ENCODE assay signal across 1 cellular context in the genomic region with DNA sequence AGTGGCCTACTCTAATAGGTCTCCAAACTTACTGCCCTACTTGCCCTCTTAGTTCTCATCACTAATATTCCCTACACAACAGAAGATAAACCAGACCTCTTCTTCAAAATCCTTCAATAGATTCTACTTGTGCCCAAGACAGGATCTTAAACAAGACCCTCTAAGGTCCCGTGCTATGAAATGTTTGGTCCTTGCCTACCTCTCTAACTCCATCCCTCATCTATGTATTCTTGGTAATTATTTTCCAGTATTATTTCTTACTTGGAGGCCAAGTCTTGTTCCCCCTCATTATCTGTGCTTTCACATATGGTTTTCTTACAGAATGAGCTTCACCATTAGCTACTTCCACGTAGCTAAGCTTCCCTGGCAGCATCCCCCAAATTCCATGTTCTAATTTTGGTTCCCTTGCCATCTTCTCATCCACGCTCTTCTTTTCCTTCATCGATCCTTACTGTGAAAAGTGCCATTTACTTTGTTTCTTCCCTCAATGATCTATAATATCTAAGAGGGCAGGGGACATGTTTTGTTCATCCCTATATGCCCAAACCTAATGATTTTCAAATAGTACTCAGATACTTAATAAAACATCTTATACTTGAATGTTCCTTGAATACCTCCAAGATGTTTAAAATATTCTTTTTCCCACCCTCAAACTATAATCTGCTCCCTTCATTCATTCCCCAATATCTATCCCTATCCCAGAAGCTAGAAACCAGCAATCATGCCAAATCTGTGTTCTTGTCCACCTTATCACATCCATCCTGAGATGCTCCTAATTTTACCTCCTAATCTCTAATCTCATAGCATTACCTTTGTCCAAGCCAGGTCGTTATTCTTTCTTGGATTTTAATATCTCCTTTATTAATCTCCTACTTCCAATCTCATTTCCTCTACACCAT.
TF ChIP-seq lines count a peak whose summit lies in the region.

No MANE protein-coding gene starts in this region.

TF ChIP-seq in GM23338, 12 proteins besides CTCF, POLR2A, EP300 and RAD21 (continued from another document):
- TF ChIP-seq REST (IDR thresholded peaks at IDR 0.05; ENCODE audit: unreplicated experiment): no peak
- no peak for TF ChIP-seq EZH2phosphoT487 (IDR thresholded peaks at IDR 0.05; ENCODE audit: unreplicated experiment)
- TF ChIP-seq ZNF462 (CRISPR knock-in tag; IDR thresholded peaks at IDR 0.05): no peak
- TF ChIP-seq CREB1 (CRISPR knock-in tag; IDR thresholded peaks at IDR 0.05; ENCODE audit: low read depth): no peak
- no peak for TF ChIP-seq JUNB (IDR thresholded peaks at IDR 0.05; ENCODE audit: unreplicated experiment)
- TF ChIP-seq ZNF114 (CRISPR knock-in tag; IDR thresholded peaks at IDR 0.05): no peak
- TF ChIP-seq EZH2 (IDR thresholded peaks at IDR 0.05; ENCODE audit: low read depth, unreplicated experiment): no peak
- TF ChIP-seq NANOG (IDR thresholded peaks at IDR 0.05; ENCODE audit: borderline replicate concordance): no peak
- TF ChIP-seq ZNF331 (CRISPR knock-in tag; IDR thresholded peaks at IDR 0.05; ENCODE audit: low read depth): no peak
- no peak for TF ChIP-seq POLR2AphosphoS5 (IDR thresholded peaks at IDR 0.05; ENCODE audit: low read depth)
- no peak for TF ChIP-seq ETS1 (IDR thresholded peaks at IDR 0.05)
